ENCODE assay signal across 8 cellular contexts in genomic region chr2:16218651-16219050, GRCh38.
A peak's percentile ranks its signal among the peaks of the same experiment; 100 is the strongest.
DNase-seq lines count a peak whose midpoint lies in the region; ATAC-seq and TF ChIP-seq lines count a peak whose summit lies in the region.

No MANE protein-coding gene starts in this region.

- no peak overlapping the region for H3K4me3 ChIP-seq in OCI-LY3 (ENCODE audit: low read length)

- H3K4me1 ChIP-seq in OCI-LY3 (ENCODE audit: low read length): no peaks in the 10 kb centered on the region

- CTCF ChIA-PET in activated CD4-positive, alpha-beta T cell treated with anti-CD3 and anti-CD28 coated beads, Interleukin-2, amount 10 ng/mL, durations not matched to agents 7 days and 5 days (lab: Charles Lee): no interaction called here

- H3K79me2 ChIP-seq in OCI-LY3 (ENCODE audit: low read length): no peaks in the 10 kb centered on the region

- DNase-seq in AML-193 (lab: John Stamatoyannopoulos, UW) (peak; percentile 3 to 21), inferior parietal cortex (ENCODE audit: extremely low spot score) (peak; percentile 9)
- no peak for DNase-seq in activated CD4-positive, alpha-beta T cell treated with anti-CD3 and anti-CD28 coated beads, Interleukin-2, amount 10 ng/mL, durations not matched to agents 7 days and 5 days

- no peaks in the 10 kb centered on the region for H3K36me3 Mint-ChIP-seq in activated CD4-positive, alpha-beta T cell treated with anti-CD3 and anti-CD28 coated beads, Interleukin-2, amount 10 ng/mL, durations not matched to agents 7 days and 5 days (ENCODE audit: low read depth)

- H3K4me1 Mint-ChIP-seq in activated CD4-positive, alpha-beta T cell treated with anti-CD3 and anti-CD28 coated beads, Interleukin-2, amount 10 ng/mL, durations not matched to agents 7 days and 5 days: no peaks in the 10 kb centered on the region

- H3K27ac ChIP-seq in OCI-LY3 (ENCODE audit: low read length): no peak overlapping the region

- no peaks in the 10 kb centered on the region for H3K36me3 ChIP-seq in OCI-LY3 (replicated peaks; ENCODE audit: low read depth, low read length)

- no peak overlapping the region for H3K4me2 ChIP-seq in OCI-LY3 (ENCODE audit: low read length)

- no peak overlapping the region for H3K4me3 Mint-ChIP-seq in activated CD4-positive, alpha-beta T cell treated with anti-CD3 and anti-CD28 coated beads, Interleukin-2, amount 10 ng/mL, durations not matched to agents 7 days and 5 days

- H3K9me3 ChIP-seq in OCI-LY3 (ENCODE audit: insufficient read depth, low read length): no peaks in the 10 kb centered on the region

- no peak overlapping the region for H2AFZ ChIP-seq in OCI-LY3 (ENCODE audit: low read depth, low read length)

- no peak overlapping the region for H3K9ac ChIP-seq in OCI-LY3 (ENCODE audit: low read length)

- H4K20me1 ChIP-seq in OCI-LY3 (ENCODE audit: insufficient read depth, low read length): no peaks in the 10 kb centered on the region

- no peaks in the 10 kb centered on the region for H3K9me3 Mint-ChIP-seq in activated CD4-positive, alpha-beta T cell treated with anti-CD3 and anti-CD28 coated beads, Interleukin-2, amount 10 ng/mL, durations not matched to agents 7 days and 5 days

- H3K27ac Mint-ChIP-seq in activated CD4-positive, alpha-beta T cell treated with anti-CD3 and anti-CD28 coated beads, Interleukin-2, amount 10 ng/mL, durations not matched to agents 7 days and 5 days: no peak overlapping the region

- TF ChIP-seq CTCF in GM12873 (IDR thresholded peaks at IDR 0.05; ENCODE audit: insufficient read depth, low read depth, low read length, missing control alignments) (peak; percentile 49), OCI-LY3 (IDR thresholded peaks at IDR 0.05; ENCODE audit: low read depth, low read length) (peak; percentile 45)

- H3K27me3 ChIP-seq in OCI-LY3 (ENCODE audit: low read depth, low read length): 0 out of 2 replicates have a peak, but pooled peaks cover 10% of the 10 kb centered on the region

- no peaks in the 10 kb centered on the region for H3K27me3 Mint-ChIP-seq in activated CD4-positive, alpha-beta T cell treated with anti-CD3 and anti-CD28 coated beads, Interleukin-2, amount 10 ng/mL, durations not matched to agents 7 days and 5 days

- ATAC-seq in GM18858 (IDR thresholded peaks at IDR 0.05; ENCODE audit: unreplicated experiment) (no peak), HG03521 (IDR thresholded peaks at IDR 0.05; ENCODE audit: unreplicated experiment) (no peak), GM21825 (IDR thresholded peaks at IDR 0.05; ENCODE audit: unreplicated experiment) (no peak)

- POLR2A ChIA-PET in activated CD4-positive, alpha-beta T cell treated with anti-CD3 and anti-CD28 coated beads, Interleukin-2, amount 10 ng/mL, durations not matched to agents 7 days and 5 days (lab: Charles Lee): no interaction called here
